1 cellular context compared by ENCODE assay signal in the genomic region with DNA sequence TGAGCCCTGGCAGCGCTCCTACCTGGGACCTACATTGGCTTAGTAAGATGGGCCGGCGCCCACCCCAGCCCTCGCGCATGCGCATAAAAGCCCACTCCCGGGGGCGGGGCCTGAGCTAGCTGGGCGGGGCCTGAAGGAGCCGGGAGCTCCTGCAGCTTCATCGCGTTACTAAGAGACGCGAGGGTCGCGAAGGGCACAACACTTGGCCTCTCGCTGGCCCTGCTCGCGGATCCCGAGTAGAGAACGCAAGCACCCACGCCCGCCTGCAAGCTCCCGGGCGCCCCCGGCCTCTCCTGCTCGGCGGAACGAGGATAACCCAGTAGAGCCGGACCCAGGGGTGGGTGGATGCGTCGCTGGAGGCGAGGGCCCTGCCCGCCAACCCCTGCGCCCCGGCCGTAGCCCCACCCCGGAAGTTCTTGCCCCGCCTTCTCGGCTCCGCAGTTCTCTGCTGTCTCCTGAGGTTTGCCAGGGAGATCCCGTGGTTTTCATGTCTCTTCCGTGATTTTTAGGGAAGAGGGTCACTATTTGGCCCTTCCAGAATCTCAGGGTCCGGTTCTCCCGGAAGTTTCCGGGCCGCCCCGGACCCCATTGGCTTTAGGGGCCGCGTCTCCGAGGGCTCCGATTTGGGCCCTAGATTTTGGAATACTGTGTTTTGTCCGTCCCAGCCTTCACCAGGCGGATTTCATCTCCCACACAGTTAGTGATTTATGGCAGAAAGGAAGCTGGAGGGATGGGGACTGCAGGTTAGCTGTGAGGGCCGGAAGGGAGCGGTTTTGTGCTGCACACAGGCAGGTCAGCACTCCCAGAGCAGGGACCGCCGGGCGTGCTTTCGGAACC.
A peak's percentile ranks its signal among the peaks of the same experiment; 100 is the strongest.
TF ChIP-seq lines count a peak whose summit lies in the region.

A gene with protein sequence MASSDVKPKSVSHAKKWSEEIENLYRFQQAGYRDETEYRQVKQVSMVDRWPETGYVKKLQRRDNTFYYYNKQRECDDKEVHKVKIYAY (plus strand): TSS at position 168 of the 837 bp plus-strand sequence. CDS start 7,081 bp downstream, outside the sequence.

TF ChIP-seq in K562, 482 proteins besides CTCF, POLR2A, EP300 and RAD21 (continued from another document and continues in another):
- peak; percentile 52; the same call in 1 of the 2 replicates for TF ChIP-seq CUX1 (CRISPR knock-in tag; IDR thresholded peaks at IDR 0.05)
- TF ChIP-seq ELF4 (CRISPR knock-in tag; IDR thresholded peaks at IDR 0.05), result no peak
- TF ChIP-seq HMGN3 (IDR thresholded peaks at IDR 0.05; ENCODE audit: borderline replicate concordance, extremely low read depth, insufficient read length, low read depth, low read length), result peak; percentile 58
- 0 out of 2 replicates have a peak, but pooled peaks have one; percentile 32 for TF ChIP-seq ETS1 (conservative IDR thresholded peaks at IDR 0.05; ENCODE audit: control insufficient read depth, low read depth, low read length)
- TF ChIP-seq E2F6 (IDR thresholded peaks at IDR 0.05; ENCODE audit: borderline replicate concordance in 1 of 2, extremely low read depth in 1 of 2, insufficient read depth in 1 of 2, insufficient read length in 1 of 2, low read depth in 1 of 2, low read length in 1 of 2, poor library complexity in 1 of 2, severe bottlenecking in 1 of 2), result peak; percentile 20 to 56
- TF ChIP-seq ZNF707 (CRISPR knock-in tag; conservative IDR thresholded peaks at IDR 0.05), result no peak
- peak; percentile 89 to 90 for TF ChIP-seq KDM1A (IDR thresholded peaks at IDR 0.05)
- no peak for TF ChIP-seq ZNF561 (CRISPR knock-in tag; conservative IDR thresholded peaks at IDR 0.05)
- TF ChIP-seq ZNF175 (CRISPR knock-in tag; IDR thresholded peaks at IDR 0.05; ENCODE audit: low read depth), result 0 out of 2 replicates have a peak, but pooled peaks have one; percentile 19
- TF ChIP-seq CBX3 (IDR thresholded peaks at IDR 0.05; ENCODE audit: borderline replicate concordance in 1 of 2, low read length in 2 of 2), result peak in 1 of 2 experiments; percentile 56; a peak in 1 of 3 replicates
- peak; percentile 90 for TF ChIP-seq ETV1 (tag; conservative IDR thresholded peaks at IDR 0.05; ENCODE audit: low read depth)
- TF ChIP-seq ZNF165 (CRISPR knock-in tag; IDR thresholded peaks at IDR 0.05; ENCODE audit: borderline replicate concordance), result no peak
- no peak for TF ChIP-seq NFE2L1 (tag; IDR thresholded peaks at IDR 0.05; ENCODE audit: borderline replicate concordance, low read depth)
- TF ChIP-seq, protein P1, sequence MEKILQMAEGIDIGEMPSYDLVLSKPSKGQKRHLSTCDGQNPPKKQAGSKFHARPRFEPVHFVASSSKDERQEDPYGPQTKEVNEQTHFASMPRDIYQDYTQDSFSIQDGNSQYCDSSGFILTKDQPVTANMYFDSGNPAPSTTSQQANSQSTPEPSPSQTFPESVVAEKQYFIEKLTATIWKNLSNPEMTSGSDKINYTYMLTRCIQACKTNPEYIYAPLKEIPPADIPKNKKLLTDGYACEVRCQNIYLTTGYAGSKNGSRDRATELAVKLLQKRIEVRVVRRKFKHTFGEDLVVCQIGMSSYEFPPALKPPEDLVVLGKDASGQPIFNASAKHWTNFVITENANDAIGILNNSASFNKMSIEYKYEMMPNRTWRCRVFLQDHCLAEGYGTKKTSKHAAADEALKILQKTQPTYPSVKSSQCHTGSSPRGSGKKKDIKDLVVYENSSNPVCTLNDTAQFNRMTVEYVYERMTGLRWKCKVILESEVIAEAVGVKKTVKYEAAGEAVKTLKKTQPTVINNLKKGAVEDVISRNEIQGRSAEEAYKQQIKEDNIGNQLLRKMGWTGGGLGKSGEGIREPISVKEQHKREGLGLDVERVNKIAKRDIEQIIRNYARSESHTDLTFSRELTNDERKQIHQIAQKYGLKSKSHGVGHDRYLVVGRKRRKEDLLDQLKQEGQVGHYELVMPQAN (IDR thresholded peaks at IDR 0.05; ENCODE audit: borderline replicate concordance), result peak; percentile 22; the same call in 1 of the 2 replicates
- peak; percentile 27; the same call in 1 of the 2 replicates for TF ChIP-seq STAT5A (IDR thresholded peaks at IDR 0.05; ENCODE audit: borderline replicate concordance, low read length)
- peak; percentile 10; the same call in 1 of the 2 replicates for TF ChIP-seq KLF1 (tag; IDR thresholded peaks at IDR 0.05)
- no peak for TF ChIP-seq BMI1 (IDR thresholded peaks at IDR 0.05; ENCODE audit: low read length)
- peak; percentile 75; the same call in 1 of the 2 replicates for TF ChIP-seq PHF8 (IDR thresholded peaks at IDR 0.05; ENCODE audit: borderline replicate concordance, low read length)
- 0 out of 2 replicates have a peak, but pooled peaks have one; percentile 15 for TF ChIP-seq MECOM (CRISPR knock-in tag; IDR thresholded peaks at IDR 0.05)
- TF ChIP-seq PKNOX1 (IDR thresholded peaks at IDR 0.05), result peak; percentile 96
- TF ChIP-seq ZBTB11 (CRISPR knock-in tag; IDR thresholded peaks at IDR 0.05), result peak; percentile 93 to 99 (median 97); a peak in 5 of 6 replicates
- peak; percentile 98 for TF ChIP-seq GABPB1 (CRISPR knock-in tag; IDR thresholded peaks at IDR 0.05)
- TF ChIP-seq VEZF1 (CRISPR knock-in tag; IDR thresholded peaks at IDR 0.05), result peak; percentile 68
- TF ChIP-seq DIDO1 (tag; IDR thresholded peaks at IDR 0.05; ENCODE audit: low read depth), result peak; percentile 93
- no peak for TF ChIP-seq ZNF444 (CRISPR knock-in tag; IDR thresholded peaks at IDR 0.05)
- TF ChIP-seq KDM4B (IDR thresholded peaks at IDR 0.05; ENCODE audit: borderline replicate concordance in 2 of 2, low read depth in 1 of 2), result peak in 1 of 2 experiments; percentile 83; a peak in 1 of 4 replicates
- peak; percentile 88 for TF ChIP-seq TAF9B (IDR thresholded peaks at IDR 0.05; ENCODE audit: partially characterized antibody)
- peak; percentile 86 for TF ChIP-seq ELF1 (tag; IDR thresholded peaks at IDR 0.05)
- TF ChIP-seq ZSCAN29 (IDR thresholded peaks at IDR 0.05), result peak; percentile 78; the same call in 1 of the 2 replicates
- peak; percentile 34; the same call in 1 of the 2 replicates for TF ChIP-seq CC2D1A (IDR thresholded peaks at IDR 0.05)
- no peak for TF ChIP-seq DDX20 (tag; IDR thresholded peaks at IDR 0.05; ENCODE audit: low read depth)
- TF ChIP-seq RCOR1 (IDR thresholded peaks at IDR 0.05; ENCODE audit: borderline replicate concordance in 1 of 2, low read depth in 2 of 2, low read length in 2 of 2), result peak in 1 of 2 experiments; percentile 70; a peak in 3 of 4 replicates
- TF ChIP-seq C11orf30 (IDR thresholded peaks at IDR 0.05; ENCODE audit: low read depth), result peak; percentile 86
- peak; percentile 83 for TF ChIP-seq CTBP1 (IDR thresholded peaks at IDR 0.05; ENCODE audit: borderline replicate concordance)
- peak; percentile 99 for TF ChIP-seq GABPA (tag; conservative IDR thresholded peaks at IDR 0.05; ENCODE audit: low read depth)
- TF ChIP-seq FOXP1 (CRISPR knock-in tag; IDR thresholded peaks at IDR 0.05), result peak; percentile 47; the same call in 1 of the 2 replicates
